2 cellular contexts compared by ENCODE assay signal in the genomic region with DNA sequence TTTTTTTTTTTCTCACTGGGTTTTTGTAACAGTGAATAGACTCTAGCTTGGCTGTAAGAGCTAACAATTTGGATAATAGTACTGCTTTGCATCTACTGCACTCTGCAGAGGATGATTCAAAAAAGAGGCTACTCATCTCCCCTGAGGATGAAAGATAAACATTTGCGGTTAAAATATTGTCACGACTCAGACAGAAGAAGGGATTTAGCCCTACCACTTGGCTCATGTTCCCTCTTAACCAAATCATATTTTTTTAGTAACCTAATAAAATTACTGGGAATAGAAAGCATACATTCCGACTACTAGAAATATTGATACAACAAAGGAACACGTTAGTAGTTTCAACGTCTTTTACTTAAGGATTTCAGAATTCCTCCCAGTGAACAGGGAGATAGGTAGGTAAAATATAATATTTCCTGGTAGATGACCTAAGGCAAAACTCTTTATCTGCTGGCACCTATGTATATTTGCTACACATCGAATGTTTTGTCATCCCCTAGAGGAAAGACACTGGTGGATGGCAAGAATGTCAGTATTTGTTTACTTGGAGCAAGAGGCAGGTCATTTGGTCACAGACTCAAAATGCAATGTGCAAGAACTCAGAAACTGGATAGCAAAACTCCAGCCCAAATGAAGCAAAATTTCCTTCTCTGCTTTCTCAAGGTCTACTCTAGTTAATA.
TF ChIP-seq lines count a peak whose summit lies in the region.

No MANE protein-coding gene starts in this region.

TF ChIP-seq in A549, 52 proteins besides CTCF, POLR2A, EP300 and RAD21 (continued from another document):
- TF ChIP-seq FOSL2 (IDR thresholded peaks at IDR 0.05) (peak; percentile 44; the same call in 1 of the 2 replicates), FOSL2 (CRISPR knock-in tag; IDR thresholded peaks at IDR 0.05) (peak; percentile 84), CEBPB (IDR thresholded peaks at IDR 0.05) (peak in 1 of 2 experiments; percentile 81; a peak in 2 of 4 replicates), JUN (IDR thresholded peaks at IDR 0.05) (peak; percentile 69 to 72; a peak in 3 of 5 replicates), ESRRA (IDR thresholded peaks at IDR 0.05; ENCODE audit: borderline replicate concordance, low read length) (no peak), HOXB13 (CRISPR knock-in tag; IDR thresholded peaks at IDR 0.05; ENCODE audit: low read depth) (no peak), SMC3 (IDR thresholded peaks at IDR 0.05) (peak; percentile 27)
- TF ChIP-seq, protein P1, sequence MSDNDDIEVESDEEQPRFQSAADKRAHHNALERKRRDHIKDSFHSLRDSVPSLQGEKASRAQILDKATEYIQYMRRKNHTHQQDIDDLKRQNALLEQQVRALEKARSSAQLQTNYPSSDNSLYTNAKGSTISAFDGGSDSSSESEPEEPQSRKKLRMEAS (IDR thresholded peaks at IDR 0.05) = peak; percentile 70
- TF ChIP-seq, protein P2, sequence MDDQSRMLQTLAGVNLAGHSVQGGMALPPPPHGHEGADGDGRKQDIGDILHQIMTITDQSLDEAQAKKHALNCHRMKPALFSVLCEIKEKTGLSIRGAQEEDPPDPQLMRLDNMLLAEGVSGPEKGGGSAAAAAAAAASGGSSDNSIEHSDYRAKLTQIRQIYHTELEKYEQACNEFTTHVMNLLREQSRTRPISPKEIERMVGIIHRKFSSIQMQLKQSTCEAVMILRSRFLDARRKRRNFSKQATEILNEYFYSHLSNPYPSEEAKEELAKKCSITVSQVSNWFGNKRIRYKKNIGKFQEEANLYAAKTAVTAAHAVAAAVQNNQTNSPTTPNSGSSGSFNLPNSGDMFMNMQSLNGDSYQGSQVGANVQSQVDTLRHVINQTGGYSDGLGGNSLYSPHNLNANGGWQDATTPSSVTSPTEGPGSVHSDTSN (IDR thresholded peaks at IDR 0.05) = peak; percentile 55; the same call in 1 of the 2 replicates
- TF ChIP-seq, protein P3, sequence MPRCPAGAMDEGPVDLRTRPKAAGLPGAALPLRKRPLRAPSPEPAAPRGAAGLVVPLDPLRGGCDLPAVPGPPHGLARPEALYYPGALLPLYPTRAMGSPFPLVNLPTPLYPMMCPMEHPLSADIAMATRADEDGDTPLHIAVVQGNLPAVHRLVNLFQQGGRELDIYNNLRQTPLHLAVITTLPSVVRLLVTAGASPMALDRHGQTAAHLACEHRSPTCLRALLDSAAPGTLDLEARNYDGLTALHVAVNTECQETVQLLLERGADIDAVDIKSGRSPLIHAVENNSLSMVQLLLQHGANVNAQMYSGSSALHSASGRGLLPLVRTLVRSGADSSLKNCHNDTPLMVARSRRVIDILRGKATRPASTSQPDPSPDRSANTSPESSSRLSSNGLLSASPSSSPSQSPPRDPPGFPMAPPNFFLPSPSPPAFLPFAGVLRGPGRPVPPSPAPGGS (IDR thresholded peaks at IDR 0.05) = peak; percentile 66; the same call in 2 of the 3 replicates
- TF ChIP-seq, protein P4, sequence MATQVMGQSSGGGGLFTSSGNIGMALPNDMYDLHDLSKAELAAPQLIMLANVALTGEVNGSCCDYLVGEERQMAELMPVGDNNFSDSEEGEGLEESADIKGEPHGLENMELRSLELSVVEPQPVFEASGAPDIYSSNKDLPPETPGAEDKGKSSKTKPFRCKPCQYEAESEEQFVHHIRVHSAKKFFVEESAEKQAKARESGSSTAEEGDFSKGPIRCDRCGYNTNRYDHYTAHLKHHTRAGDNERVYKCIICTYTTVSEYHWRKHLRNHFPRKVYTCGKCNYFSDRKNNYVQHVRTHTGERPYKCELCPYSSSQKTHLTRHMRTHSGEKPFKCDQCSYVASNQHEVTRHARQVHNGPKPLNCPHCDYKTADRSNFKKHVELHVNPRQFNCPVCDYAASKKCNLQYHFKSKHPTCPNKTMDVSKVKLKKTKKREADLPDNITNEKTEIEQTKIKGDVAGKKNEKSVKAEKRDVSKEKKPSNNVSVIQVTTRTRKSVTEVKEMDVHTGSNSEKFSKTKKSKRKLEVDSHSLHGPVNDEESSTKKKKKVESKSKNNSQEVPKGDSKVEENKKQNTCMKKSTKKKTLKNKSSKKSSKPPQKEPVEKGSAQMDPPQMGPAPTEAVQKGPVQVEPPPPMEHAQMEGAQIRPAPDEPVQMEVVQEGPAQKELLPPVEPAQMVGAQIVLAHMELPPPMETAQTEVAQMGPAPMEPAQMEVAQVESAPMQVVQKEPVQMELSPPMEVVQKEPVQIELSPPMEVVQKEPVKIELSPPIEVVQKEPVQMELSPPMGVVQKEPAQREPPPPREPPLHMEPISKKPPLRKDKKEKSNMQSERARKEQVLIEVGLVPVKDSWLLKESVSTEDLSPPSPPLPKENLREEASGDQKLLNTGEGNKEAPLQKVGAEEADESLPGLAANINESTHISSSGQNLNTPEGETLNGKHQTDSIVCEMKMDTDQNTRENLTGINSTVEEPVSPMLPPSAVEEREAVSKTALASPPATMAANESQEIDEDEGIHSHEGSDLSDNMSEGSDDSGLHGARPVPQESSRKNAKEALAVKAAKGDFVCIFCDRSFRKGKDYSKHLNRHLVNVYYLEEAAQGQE (IDR thresholded peaks at IDR 0.05) = no peak

TF ChIP-seq in SK-N-SH, 30 proteins besides CTCF, POLR2A, EP300 and RAD21 (continued from another document):
- TF ChIP-seq, protein P2 (IDR thresholded peaks at IDR 0.05) = peak; percentile 70
- TF ChIP-seq RXRA (IDR thresholded peaks at IDR 0.05; ENCODE audit: borderline replicate concordance, low read depth) (peak; percentile 37; the same call in 1 of the 2 replicates), POLR2AphosphoS5 (IDR thresholded peaks at IDR 0.05; ENCODE audit: low read depth, low read length) (no peak), NFIC (IDR thresholded peaks at IDR 0.05; ENCODE audit: borderline replicate concordance) (peak; percentile 80), RFX5 (IDR thresholded peaks at IDR 0.05; ENCODE audit: low read length) (no peak), FOXM1 (IDR thresholded peaks at IDR 0.05; ENCODE audit: low read depth) (0 out of 2 replicates have a peak, but pooled peaks have one; percentile 20), MXI1 (IDR thresholded peaks at IDR 0.05; ENCODE audit: low read depth, low read length) (no peak), TCF12 (IDR thresholded peaks at IDR 0.05) (peak; percentile 74), GABPA (IDR thresholded peaks at IDR 0.05; ENCODE audit: low read depth) (no peak), YY1 (IDR thresholded peaks at IDR 0.05; ENCODE audit: low read depth) (no peak), EZH2phosphoT487 (IDR thresholded peaks at IDR 0.05; ENCODE audit: borderline replicate concordance, low read depth) (no peak), TAF1 (IDR thresholded peaks at IDR 0.05; ENCODE audit: borderline replicate concordance, low read depth, low read length) (no peak), FOSL2 (IDR thresholded peaks at IDR 0.05; ENCODE audit: borderline replicate concordance, low read depth) (peak; percentile 63), MEF2A (IDR thresholded peaks at IDR 0.05; ENCODE audit: borderline replicate concordance, low read depth) (peak; percentile 55), FOXJ3 (CRISPR knock-in tag; IDR thresholded peaks at IDR 0.05) (no peak), TEAD4 (IDR thresholded peaks at IDR 0.05; ENCODE audit: borderline replicate concordance, insufficient read depth) (0 out of 2 replicates have a peak, but pooled peaks have one; percentile 36), JUND (IDR thresholded peaks at IDR 0.05) (peak; percentile 58)
- TF ChIP-seq, protein P4 (IDR thresholded peaks at IDR 0.05; ENCODE audit: low read depth, low read length) = no peak
- TF ChIP-seq, protein P5, sequence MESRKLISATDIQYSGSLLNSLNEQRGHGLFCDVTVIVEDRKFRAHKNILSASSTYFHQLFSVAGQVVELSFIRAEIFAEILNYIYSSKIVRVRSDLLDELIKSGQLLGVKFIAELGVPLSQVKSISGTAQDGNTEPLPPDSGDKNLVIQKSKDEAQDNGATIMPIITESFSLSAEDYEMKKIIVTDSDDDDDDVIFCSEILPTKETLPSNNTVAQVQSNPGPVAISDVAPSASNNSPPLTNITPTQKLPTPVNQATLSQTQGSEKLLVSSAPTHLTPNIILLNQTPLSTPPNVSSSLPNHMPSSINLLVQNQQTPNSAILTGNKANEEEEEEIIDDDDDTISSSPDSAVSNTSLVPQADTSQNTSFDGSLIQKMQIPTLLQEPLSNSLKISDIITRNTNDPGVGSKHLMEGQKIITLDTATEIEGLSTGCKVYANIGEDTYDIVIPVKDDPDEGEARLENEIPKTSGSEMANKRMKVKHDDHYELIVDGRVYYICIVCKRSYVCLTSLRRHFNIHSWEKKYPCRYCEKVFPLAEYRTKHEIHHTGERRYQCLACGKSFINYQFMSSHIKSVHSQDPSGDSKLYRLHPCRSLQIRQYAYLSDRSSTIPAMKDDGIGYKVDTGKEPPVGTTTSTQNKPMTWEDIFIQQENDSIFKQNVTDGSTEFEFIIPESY (IDR thresholded peaks at IDR 0.05; ENCODE audit: borderline replicate concordance, low read depth) = 0 out of 2 replicates have a peak, but pooled peaks have one; percentile 7
- TF ChIP-seq, protein P1 (IDR thresholded peaks at IDR 0.05; ENCODE audit: low read depth) = no peak
